9 cellular contexts compared by ENCODE assay signal in the genomic region with DNA sequence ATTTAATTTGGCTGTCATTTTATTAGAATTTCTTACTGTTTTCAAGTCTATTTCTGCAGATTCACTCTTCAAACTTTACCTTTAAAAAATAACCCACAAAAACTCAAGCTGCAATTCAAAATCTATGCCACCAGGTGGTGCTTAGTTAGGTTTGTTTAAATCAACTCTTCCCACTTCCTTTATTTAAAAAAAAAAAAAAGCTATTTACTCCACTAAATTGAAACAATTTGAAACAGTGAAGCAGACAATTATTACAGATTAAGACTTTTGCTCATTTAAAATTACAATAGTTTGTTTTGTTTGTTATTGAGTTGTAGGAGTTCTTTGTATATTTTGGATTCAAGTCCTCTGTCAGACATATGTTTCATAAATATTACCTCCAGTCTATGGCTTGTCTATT.
DNase-seq lines count a peak whose midpoint lies in the region; FAIRE-seq and TF ChIP-seq lines count a peak whose summit lies in the region.
"Had no signal": no experiment of that assay in that cellular context is flagged by ENCODE, and none has a peak within 500 bp of the region (broad histone marks: within the 10 kb centered on the region; RNA-seq: fewer than 3 reads in every experiment).

No MANE protein-coding gene starts in this region.

- H3K36me3 Mint-ChIP-seq in astrocyte (ENCODE audit: low read depth, unreplicated experiment) = no peaks in the 10 kb centered on the region

- peaks cover 5% of the 10 kb centered on the region for H3K4me1 ChIP-seq in KMS-11 (ENCODE audit: low read depth, poor library complexity, severe bottlenecking)
- no peaks in the 10 kb centered on the region for H3K4me1 ChIP-seq in astrocyte (ENCODE audit: insufficient read depth, low read length)
- H3K4me1 ChIP-seq in mesenchymal stem cell (ENCODE audit: control insufficient read depth, insufficient read depth, low read depth, low read length) = peaks cover 2% of the 10 kb centered on the region
- no peaks in the 10 kb centered on the region for H3K4me1 ChIP-seq in effector memory CD4-positive, alpha-beta T cell (ENCODE audit: control insufficient read depth, insufficient read depth, low read length, poor library complexity, severe bottlenecking)

- no peaks in the 10 kb centered on the region for H3K27me3 Mint-ChIP-seq in astrocyte (ENCODE audit: low read depth, unreplicated experiment)

- TF ChIP-seq CTCF in KMS-11 (conservative IDR thresholded peaks at IDR 0.05; ENCODE audit: low read depth, low read length) (peak; percentile 70), astrocyte (IDR thresholded peaks at IDR 0.05; ENCODE audit: insufficient read depth, low read depth, low read length) (peak; percentile 53)

- H3K14ac ChIP-seq in mesenchymal stem cell (ENCODE audit: low read length in 2 of 2) = no peak overlapping the region

- H2BK12ac ChIP-seq in mesenchymal stem cell (ENCODE audit: low read length in 2 of 2) = no peak overlapping the region

- no peaks in the 10 kb centered on the region for H3K79me1 ChIP-seq in mesenchymal stem cell (replicated peaks; ENCODE audit: low read length, poor library complexity, severe bottlenecking)

- H2AFZ ChIP-seq in KMS-11 (ENCODE audit: low read depth) (no peak overlapping the region), astrocyte (ENCODE audit: low read depth, low read length) (no peak overlapping the region), mesenchymal stem cell (ENCODE audit: low read depth, low read length) (no peak overlapping the region)

- H3K9ac ChIP-seq in KMS-11 = no peak overlapping the region
- H3K9ac ChIP-seq in astrocyte (ENCODE audit: low read length) = no peak overlapping the region
- H3K9ac ChIP-seq in mesenchymal stem cell (ENCODE audit: low read length) = no peak overlapping the region
- H3K9ac ChIP-seq: BLaER1 treated with 17β-estradiol and CSF1 and Interleukin-3, amounts not matched to agents 10 nM and 100 nM had no signal

- intact Hi-C loops in head of caudate nucleus (cut with DNase I) = no loop called here

- no peak overlapping the region for H3K27ac ChIP-seq in KMS-11
- H3K27ac ChIP-seq in astrocyte (ENCODE audit: low read depth, low read length) = no peak overlapping the region
- no peak overlapping the region for H3K27ac ChIP-seq in mesenchymal stem cell (ENCODE audit: low read length, poor library complexity, severe bottlenecking)
- no peak overlapping the region for H3K27ac ChIP-seq in effector memory CD4-positive, alpha-beta T cell (ENCODE audit: insufficient read depth, low read length, poor library complexity, severe bottlenecking)
- H3K27ac ChIP-seq: BLaER1 treated with 17β-estradiol and CSF1 and Interleukin-3, amounts not matched to agents 10 nM and 100 nM had no signal

- H3K4me1 Mint-ChIP-seq in astrocyte (ENCODE audit: low read depth, unreplicated experiment) = peaks cover 6% of the 10 kb centered on the region

- no peak for FAIRE-seq in astrocyte (lab: Jason Lieb, UNC)

- no peak overlapping the region for H3K4me3 Mint-ChIP-seq in astrocyte (ENCODE audit: unreplicated experiment)

- H3K27ac Mint-ChIP-seq in astrocyte (ENCODE audit: unreplicated experiment) = no peak overlapping the region

- no peak overlapping the region for H3K23ac ChIP-seq in mesenchymal stem cell (ENCODE audit: low read length in 2 of 2)

- no peak overlapping the region for H2AK5ac ChIP-seq in mesenchymal stem cell (ENCODE audit: low read length, severe bottlenecking)

- no peak overlapping the region for H4K91ac ChIP-seq in mesenchymal stem cell (ENCODE audit: low read length)

- H3K27me3 ChIP-seq in KMS-11 (ENCODE audit: insufficient read depth, low read depth) (no peaks in the 10 kb centered on the region), astrocyte (ENCODE audit: insufficient read depth, low read length) (no peaks in the 10 kb centered on the region), mesenchymal stem cell (ENCODE audit: control insufficient read depth in 1 of 2, insufficient read depth in 1 of 2, low read length in 2 of 2) (peaks cover 4 to 22% of the 10 kb centered on the region in 2 experiments)
- no peaks in the 10 kb centered on the region for H3K27me3 ChIP-seq in effector memory CD4-positive, alpha-beta T cell (replicated peaks; ENCODE audit: control insufficient read depth, insufficient read depth, low read length, poor library complexity, severe bottlenecking)
- H3K27me3 ChIP-seq: BLaER1 treated with 17β-estradiol and CSF1 and Interleukin-3, amounts not matched to agents 10 nM and 100 nM had no signal

- no peak overlapping the region for H3K4me2 ChIP-seq in KMS-11
- H3K4me2 ChIP-seq in astrocyte (ENCODE audit: low read length) = no peak overlapping the region
- no peak overlapping the region for H3K4me2 ChIP-seq in mesenchymal stem cell (ENCODE audit: low read length, poor library complexity, severe bottlenecking)
- H3K4me2 ChIP-seq: BLaER1 treated with 17β-estradiol and CSF1 and Interleukin-3, amounts not matched to agents 10 nM and 100 nM had no signal

- no peaks in the 10 kb centered on the region for H4K20me1 ChIP-seq in KMS-11 (ENCODE audit: insufficient read depth)
- no peaks in the 10 kb centered on the region for H4K20me1 ChIP-seq in astrocyte (ENCODE audit: insufficient read depth, low read length)
- H4K20me1 ChIP-seq: BLaER1 treated with 17β-estradiol and CSF1 and Interleukin-3, amounts not matched to agents 10 nM and 100 nM had no signal

- H3K79me2 ChIP-seq in KMS-11 (ENCODE audit: insufficient read depth, low read depth) (no peaks in the 10 kb centered on the region), astrocyte (ENCODE audit: insufficient read depth, low read length) (no peaks in the 10 kb centered on the region)

- no peak overlapping the region for H4K8ac ChIP-seq in mesenchymal stem cell (ENCODE audit: low read length)

- H3K18ac ChIP-seq in mesenchymal stem cell (ENCODE audit: low read depth in 1 of 2, low read length in 2 of 2) = no peak overlapping the region

- H3K9me3 Mint-ChIP-seq in astrocyte (ENCODE audit: unreplicated experiment) = no peaks in the 10 kb centered on the region

- H3K4ac ChIP-seq in mesenchymal stem cell (ENCODE audit: low read depth in 1 of 2, low read length in 2 of 2) = no peak overlapping the region

- H2BK5ac ChIP-seq in mesenchymal stem cell (ENCODE audit: low read depth, low read length, poor library complexity, severe bottlenecking) = no peak overlapping the region

- H3K9me3 ChIP-seq in astrocyte (ENCODE audit: insufficient read depth, low read depth, low read length) (no peaks in the 10 kb centered on the region), mesenchymal stem cell (ENCODE audit: control insufficient read depth, low read length) (no peaks in the 10 kb centered on the region)
- no peaks in the 10 kb centered on the region for H3K9me3 ChIP-seq in effector memory CD4-positive, alpha-beta T cell (ENCODE audit: control insufficient read depth, low read length)

- H3K36me3 ChIP-seq in KMS-11 (ENCODE audit: insufficient read depth) = no peaks in the 10 kb centered on the region
- H3K36me3 ChIP-seq in astrocyte (ENCODE audit: insufficient read depth, low read length) = no peaks in the 10 kb centered on the region
- H3K36me3 ChIP-seq in mesenchymal stem cell (ENCODE audit: control insufficient read depth in 1 of 2, insufficient read depth in 2 of 2, low read depth in 1 of 2, low read length in 2 of 2) = no peaks in the 10 kb centered on the region
- H3K36me3 ChIP-seq in effector memory CD4-positive, alpha-beta T cell (ENCODE audit: control insufficient read depth, insufficient read depth, low read length) = no peaks in the 10 kb centered on the region
- H3K36me3 ChIP-seq: BLaER1 treated with 17β-estradiol and CSF1 and Interleukin-3, amounts not matched to agents 10 nM and 100 nM had no signal

- DNase-seq in NCI-H1105 treated with DMSO at 0.1 percent for 48 hours (lab: John Stamatoyannopoulos, UW) (peak; percentile 2), NCI-H1105 (lab: John Stamatoyannopoulos, UW) (no peak), astrocyte (ENCODE audit: low read depth) (peak; percentile 13), mesenchymal stem cell (peak; percentile 56), head of caudate nucleus (no peak), GOT3 (lab: John Stamatoyannopoulos, UW) (no peak)
- no peak for DNase-seq in effector memory CD4-positive, alpha-beta T cell

- H2BK120ac ChIP-seq in mesenchymal stem cell (ENCODE audit: low read depth, low read length) = no peak overlapping the region

- no peak overlapping the region for H2BK15ac ChIP-seq in mesenchymal stem cell (ENCODE audit: low read depth, poor library complexity, severe bottlenecking)

- H3K4me3 ChIP-seq in KMS-11 (IDR thresholded peaks at IDR 0.05; ENCODE audit: insufficient read depth, low read depth, low read length) (no peak overlapping the region), astrocyte (ENCODE audit: insufficient read depth, low read depth, low read length) (no peak overlapping the region), mesenchymal stem cell (ENCODE audit: insufficient read depth in 1 of 2, low read depth in 1 of 2, low read length in 2 of 2) (no peak overlapping the region)
- no peak overlapping the region for H3K4me3 ChIP-seq in effector memory CD4-positive, alpha-beta T cell (ENCODE audit: insufficient read depth, low read depth, low read length, poor library complexity, severe bottlenecking)
- H3K4me3 ChIP-seq: BLaER1 treated with 17β-estradiol and CSF1 and Interleukin-3, amounts not matched to agents 10 nM and 100 nM had no signal

Comparison
In these comparisons a context has a peak if more than half of its experiments do, and no peak if none do; other contexts are left out.
1. DNase-seq: peak in NCI-H1105 treated with DMSO at 0.1 percent for 48 hours (single experiment), astrocyte (single experiment) and mesenchymal stem cell (single experiment); none in NCI-H1105 (single experiment), effector memory CD4-positive, alpha-beta T cell (0 of 3), head of caudate nucleus (0 of 42) and GOT3 (single experiment).